In the genomic region with DNA sequence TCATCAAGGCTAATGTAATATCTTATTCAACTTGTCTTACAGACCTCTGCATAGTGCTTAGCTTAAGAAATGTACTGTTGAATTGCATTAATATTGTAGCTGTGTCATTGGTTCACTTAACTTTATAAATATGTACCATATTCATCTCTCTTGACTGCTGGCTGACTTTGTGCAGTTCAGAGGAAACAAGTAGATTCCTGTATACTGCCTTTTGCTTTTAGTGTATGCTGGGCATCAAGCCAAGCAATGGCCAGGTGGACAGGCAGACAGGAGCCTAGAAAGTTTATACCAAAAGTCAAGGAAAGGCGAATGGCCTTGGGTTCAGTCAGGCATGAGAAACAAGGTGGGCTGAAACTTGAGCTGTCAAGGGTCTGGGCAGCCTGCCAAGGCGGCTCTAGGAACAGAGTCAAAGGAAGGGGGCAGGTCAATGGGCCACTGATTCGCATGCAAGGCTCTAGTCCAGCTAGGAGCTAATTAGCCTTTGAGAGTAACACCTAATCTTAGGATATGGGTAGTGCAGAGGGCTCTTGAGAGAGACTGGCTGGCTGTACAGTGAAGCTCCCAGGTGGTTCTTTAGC, we compare ENCODE assay signal across 12 cellular contexts.
A peak's percentile ranks its signal among the peaks of the same experiment; 100 is the strongest.
DNase-seq lines count a peak whose midpoint lies in the region; ATAC-seq and TF ChIP-seq lines count a peak whose summit lies in the region.
"Had no signal": no experiment of that assay in that cellular context is flagged by ENCODE, and none has a peak within 500 bp of the region (broad histone marks: within the 10 kb centered on the region; RNA-seq: fewer than 3 reads in every experiment).

No MANE protein-coding gene starts in this region.

- peaks cover 16% of the 10 kb centered on the region for H3K9me3 Mint-ChIP-seq in mesothelial cell of epicardium

- ATAC-seq in GM19023 (IDR thresholded peaks at IDR 0.05; ENCODE audit: unreplicated experiment) (no peak), GM21717 (IDR thresholded peaks at IDR 0.05; ENCODE audit: unreplicated experiment) (no peak)
- ATAC-seq: activated T-cell treated with anti-CD3 and anti-CD28 coated beads, Interleukin-2, amount 50 U/mL, for 4 hours had no signal

- H3K4me1 Mint-ChIP-seq in mesothelial cell of epicardium = peaks cover 24% of the 10 kb centered on the region

- DNase-seq in H4 (ENCODE audit: low spot score) (peak; percentile 42), NCI-H187 (lab: John Stamatoyannopoulos, UW) (peak; percentile 64 to 68), SHP77 treated with DMSO at 0.1 percent for 48 hours (lab: John Stamatoyannopoulos, UW) (peak; percentile 67), mesothelial cell of epicardium (ENCODE audit: low spot score in 2 of 2, unreplicated experiment in 2 of 2) (peak; percentile 21 to 39)
- no peak for DNase-seq in activated CD4-positive, CD25-positive, alpha-beta regulatory T cell (lab: John Stamatoyannopoulos, UW)
- no peak for DNase-seq in stimulated activated CD4-positive, alpha-beta T cell treated with anti-CD3 and anti-CD28 coated beads, Interleukin-15, amount 100 ng/mL, for 24 hours
- DNase-seq: activated T-cell treated with anti-CD3 and anti-CD28 coated beads, Interleukin-2, amount 50 U/mL, for 4 hours; brain microvascular endothelial cell; esophagus squamous epithelium; kidney glomerular epithelial cell had no signal

- peak overlapping the region; percentile 88 for H3K27ac Mint-ChIP-seq in mesothelial cell of epicardium

- H3K27me3 Mint-ChIP-seq in mesothelial cell of epicardium (ENCODE audit: low read depth) = no peaks in the 10 kb centered on the region

- no peak for TF ChIP-seq CTCF in mesothelial cell of epicardium (IDR thresholded peaks at IDR 0.05; ENCODE audit: unreplicated experiment)

- peaks cover 6% of the 10 kb centered on the region for H3K36me3 Mint-ChIP-seq in mesothelial cell of epicardium

- H3K4me3 Mint-ChIP-seq in mesothelial cell of epicardium = no peak overlapping the region
- H3K4me3 Mint-ChIP-seq: activated T-cell treated with anti-CD3 and anti-CD28 coated beads, Interleukin-2, amount 50 U/mL, for 4 hours had no signal

Comparison
In these comparisons a context has a peak if more than half of its experiments do, and no peak if none do; other contexts are left out.
1. DNase-seq: peak in H4 (single experiment), NCI-H187 (2 of 2), SHP77 treated with DMSO at 0.1 percent for 48 hours (single experiment) and mesothelial cell of epicardium (2 of 2); none in activated CD4-positive, CD25-positive, alpha-beta regulatory T cell (0 of 4) and stimulated activated CD4-positive, alpha-beta T cell treated with anti-CD3 and anti-CD28 coated beads, Interleukin-15, amount 100 ng/mL, for 24 hours (single experiment).